In the genomic region with DNA sequence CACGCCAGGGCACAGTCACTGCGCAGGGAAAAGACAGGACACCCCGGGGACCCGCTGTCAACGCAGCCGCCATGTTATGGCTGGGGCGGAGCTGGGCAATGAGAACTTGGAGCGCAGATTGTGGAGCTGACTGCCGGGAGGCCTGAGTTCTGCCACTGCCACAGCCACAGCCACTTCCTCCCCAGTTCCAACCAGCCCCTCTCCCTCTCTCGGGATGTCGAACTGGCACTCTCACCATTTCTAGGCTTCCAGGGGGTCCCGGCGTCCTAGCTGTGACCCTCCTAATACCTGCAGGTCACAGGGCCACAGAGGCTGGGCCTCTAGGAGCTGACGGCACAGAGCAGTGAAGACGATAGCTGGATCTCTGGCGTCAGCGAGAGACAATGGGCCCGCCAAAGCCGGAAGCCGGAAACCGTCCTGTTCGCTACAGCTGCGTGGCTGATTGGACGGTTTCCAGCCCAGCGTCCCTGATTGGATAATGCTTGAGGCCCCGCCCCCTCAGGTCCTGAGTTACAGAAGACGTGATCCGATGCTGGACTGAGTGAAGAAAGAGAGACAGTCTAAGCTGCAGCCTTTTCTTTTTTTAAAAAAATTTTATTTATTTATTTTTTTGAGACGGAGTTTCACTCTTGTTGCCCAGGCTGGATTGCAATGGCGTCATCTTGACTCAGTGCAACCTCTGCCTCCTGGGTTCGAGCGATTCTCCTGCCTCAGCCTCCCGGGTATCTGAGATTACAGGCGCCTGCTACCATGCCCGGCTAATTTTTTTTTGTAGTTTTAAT, we compare ENCODE assay signal across 8 cellular contexts. TPM values are rescaled to one million over a fixed set of nuclear protein-coding genes. Genes with fewer than 3 reads are reported as not detected.
DNase-seq lines count a peak whose midpoint lies in the region; ATAC-seq and TF ChIP-seq lines count a peak whose summit lies in the region.

Gene ZNF506, minus strand, starts transcription at position 385 of the 782 bp plus-strand sequence. Its CDS starts 147 bp downstream, at position 238.

- peak; percentile 83 for ATAC-seq in GM19025 (IDR thresholded peaks at IDR 0.05; ENCODE audit: low read depth, unreplicated experiment)
- ATAC-seq in HG03342 (IDR thresholded peaks at IDR 0.05; ENCODE audit: unreplicated experiment), result peak; percentile 85
- ATAC-seq in lower lobe of right lung, result peak; percentile 99

- no peaks in the 10 kb centered on the region for H3K9me3 ChIP-seq in ectodermal cell (ENCODE audit: control insufficient read depth, low read length)
- H3K9me3 ChIP-seq in lower lobe of right lung, result peaks cover 18% of the 10 kb centered on the region

- H3K27me3 ChIP-seq in ectodermal cell (ENCODE audit: control insufficient read depth, insufficient read depth, low read length, poor library complexity, severe bottlenecking), result no peaks in the 10 kb centered on the region
- no peaks in the 10 kb centered on the region for H3K27me3 ChIP-seq in lower lobe of right lung (ENCODE audit: low read depth)

- DNase-seq in AG09319 (ENCODE audit: extremely low read depth, low read depth) (peak; percentile 94), NCI-H526 (lab: John Stamatoyannopoulos, UW) (peak; percentile 57 to 84), lower lobe of right lung (peak; percentile 99)
- peak; percentile 96 for DNase-seq in activated CD8-positive, alpha-beta memory T cell treated with anti-CD3 and anti-CD28 coated beads for 24 hours
- peak; percentile 90 to 91 (median 91) for DNase-seq in stimulated activated CD4-positive, alpha-beta T cell treated with anti-CD3 and anti-CD28 coated beads, TNF-alpha, amount 100 ng/mL, for 1 hour (ENCODE audit: low read depth in 3 of 3, low spot score in 1 of 3)

- H3K36me3 ChIP-seq in ectodermal cell (ENCODE audit: control insufficient read depth, insufficient read depth, low read length), result no peaks in the 10 kb centered on the region
- H3K36me3 ChIP-seq in lower lobe of right lung, result peaks cover 15% of the 10 kb centered on the region

- no peaks in the 10 kb centered on the region for H3K4me1 ChIP-seq in ectodermal cell (ENCODE audit: control insufficient read depth, insufficient read depth, low read length)
- peaks cover 35% of the 10 kb centered on the region for H3K4me1 ChIP-seq in lower lobe of right lung

- TF ChIP-seq CTCF in AG09319 (IDR thresholded peaks at IDR 0.05; ENCODE audit: low read depth, low read length), result no peak
- TF ChIP-seq CTCF in lower lobe of right lung (IDR thresholded peaks at IDR 0.05), result no peak

- peak within 1 kb of the TSS; percentile 73 for H3K4me3 ChIP-seq in ectodermal cell (ENCODE audit: insufficient read depth, low read depth, low read length)
- peak within 1 kb of the TSS; percentile 76 for H3K4me3 ChIP-seq in lower lobe of right lung

- intact Hi-C loops in lower lobe of right lung (cut with DNase I), result no loop called here

- WGBS in ectodermal cell, 2 experiments, result 41 to 44% methylated on average over 35 of the region's 35 CpGs

- H3K27ac ChIP-seq in ectodermal cell (ENCODE audit: insufficient read depth, low read depth, low read length, poor library complexity, severe bottlenecking) (peak within 1 kb of the TSS; percentile 92), lower lobe of right lung (peak within 1 kb of the TSS; percentile 97)

RNA-seq across cellular contexts. Expression of gene ZNF506, which starts in this region (rescaled TPM):
- polyA plus RNA-seq in ectodermal cell (2013, experiment 1 of 4), result 13.5 TPM
- 12.1 TPM for polyA plus RNA-seq in ectodermal cell (2013, experiment 2 of 4)
- polyA plus RNA-seq in ectodermal cell (2013, experiment 3 of 4), result 10.1 TPM
- 12.1 TPM for polyA plus RNA-seq in ectodermal cell (2013, experiment 4 of 4)
- 24.5 TPM for total RNA-seq in lower lobe of right lung

Comparison
In these comparisons a context has a peak if more than half of its experiments do, and no peak if none do; other contexts are left out.
1. Peak in every context shown above with its lines: DNase-seq, ATAC-seq, H3K4me3 ChIP-seq and H3K27ac ChIP-seq.